Comparison of ENCODE assay signal across 10 cellular contexts in the genomic region with DNA sequence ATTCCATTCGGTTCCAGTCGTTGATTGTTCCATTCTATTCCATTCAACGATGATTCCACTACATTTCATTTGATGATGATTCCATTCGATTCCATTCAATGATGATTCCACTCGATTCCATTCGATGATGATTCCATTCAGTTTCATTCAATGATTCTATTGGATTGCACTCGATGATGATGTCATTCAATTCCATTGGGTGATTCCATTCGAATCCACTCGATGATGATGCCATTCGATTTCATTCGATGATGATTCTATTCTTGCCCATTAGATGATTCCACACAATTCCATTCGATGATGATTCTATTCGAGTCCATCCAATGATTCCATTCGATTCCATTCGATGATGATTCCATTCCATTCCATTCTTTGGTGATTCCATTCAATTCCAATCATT.
"Had no signal": no experiment of that assay in that cellular context is flagged by ENCODE, and none has a peak within 500 bp of the region (broad histone marks: within the 10 kb centered on the region; RNA-seq: fewer than 3 reads in every experiment).

No MANE protein-coding gene starts in this region.

- ATAC-seq: GM23338 had no signal

- H3K4me3 Mint-ChIP-seq: GM23338, H9, HFFc6, IgD-negative memory B cell had no signal

- DNase-seq: H9, HCEC 1CT, HFFc6, KBM-7 had no signal

- H2AFZ ChIP-seq: GM23338 had no signal

- H3K4me2 ChIP-seq: GM23338, KMS-11 had no signal

- FAIRE-seq: H1, H54 had no signal

- H3K4me3 ChIP-seq: GM23338 had no signal

- H3K27ac ChIP-seq: HL-60, KMS-11 had no signal

- H3K36me3 Mint-ChIP-seq: IgD-negative memory B cell had no signal

- H3K9me3 Mint-ChIP-seq: GM23338, H9, HFFc6 had no signal

- H3K9ac ChIP-seq: KMS-11 had no signal

- H3K27ac Mint-ChIP-seq: GM23338, H9, HFFc6, IgD-negative memory B cell had no signal

- H3K4me1 Mint-ChIP-seq: GM23338, H9, IgD-negative memory B cell had no signal

- H3K27me3 Mint-ChIP-seq: IgD-negative memory B cell had no signal
